In genomic region chr15:91950631-91951384, GRCh38 we compare ENCODE assay signal across 17 cellular contexts.
DNase-seq lines count a peak whose midpoint lies in the region; TF ChIP-seq lines count a peak whose summit lies in the region.
"Had no signal": no experiment of that assay in that cellular context is flagged by ENCODE, and none has a peak within 500 bp of the region (broad histone marks: within the 10 kb centered on the region; RNA-seq: fewer than 3 reads in every experiment).

No MANE protein-coding gene starts in this region.

- H3K27ac Mint-ChIP-seq in MCF 10A (ENCODE audit: low read depth, unreplicated experiment) (peak overlapping the region; percentile 79), type B pancreatic cell (peak overlapping the region; percentile 95)
- H3K27ac Mint-ChIP-seq: activated CD4-positive, alpha-beta memory T cell treated with anti-CD3 and anti-CD28 coated beads, Interleukin-2, amount 10 ng/mL, durations not matched to agents 7 days and 5 days; IgD-negative memory B cell had no signal

- no peaks in the 10 kb centered on the region for H3K27me3 Mint-ChIP-seq in MCF 10A (ENCODE audit: insufficient read depth, unreplicated experiment)
- peaks cover 4% of the 10 kb centered on the region for H3K27me3 Mint-ChIP-seq in type B pancreatic cell
- H3K27me3 Mint-ChIP-seq: activated CD4-positive, alpha-beta memory T cell treated with anti-CD3 and anti-CD28 coated beads, Interleukin-2, amount 10 ng/mL, durations not matched to agents 7 days and 5 days had no signal

- H3K4me1 ChIP-seq in breast epithelium (peaks cover 5 to 15% of the 10 kb centered on the region in 2 donors), PC-9 (replicated peaks; ENCODE audit: insufficient read depth) (peaks cover 88% of the 10 kb centered on the region), stomach (peaks cover 11 to 74% (median 29%) of the 10 kb centered on the region in 4 donors)

- TF ChIP-seq EP300 in stomach (IDR thresholded peaks at IDR 0.05), result no peak

- TF ChIP-seq CTCF in MCF 10A (IDR thresholded peaks at IDR 0.05; ENCODE audit: unreplicated experiment) (peak; percentile 12), breast epithelium (IDR thresholded peaks at IDR 0.05) (no peak), PC-9 (conservative IDR thresholded peaks at IDR 0.05) (peak; percentile 54), epithelial cell of esophagus (IDR thresholded peaks at IDR 0.05; ENCODE audit: insufficient read depth, low read depth, low read length, missing control alignments) (peak; percentile 57), type B pancreatic cell (conservative IDR thresholded peaks at IDR 0.05) (peak; percentile 46), stomach (IDR thresholded peaks at IDR 0.05) (no peak)

- CTCF ChIA-PET in MCF 10A (lab: Yijun Ruan, JAX) (interaction anchor here (0.6 to 1.4 kb wide), 4 partner anchors 10 to 973 kb away, joined by 3 to 5 read pairs (median 3); no protein-coding TSS in a partner anchor), PC-9 (lab: Charles Lee) (no interaction called here)

- H3K9me3 Mint-ChIP-seq in MCF 10A (ENCODE audit: unreplicated experiment) (no peaks in the 10 kb centered on the region), type B pancreatic cell (no peaks in the 10 kb centered on the region)
- H3K9me3 Mint-ChIP-seq: activated CD4-positive, alpha-beta memory T cell treated with anti-CD3 and anti-CD28 coated beads, Interleukin-2, amount 10 ng/mL, durations not matched to agents 7 days and 5 days; IgD-negative memory B cell had no signal

- H3K4me2 ChIP-seq in PC-9, result peak overlapping the region; percentile 80

- H3K4me3 Mint-ChIP-seq in MCF 10A (ENCODE audit: unreplicated experiment), result peak overlapping the region; percentile 4
- peak overlapping the region; percentile 3 for H3K4me3 Mint-ChIP-seq in type B pancreatic cell
- H3K4me3 Mint-ChIP-seq: activated CD4-positive, alpha-beta memory T cell treated with anti-CD3 and anti-CD28 coated beads, Interleukin-2, amount 10 ng/mL, durations not matched to agents 7 days and 5 days; IgD-negative memory B cell had no signal

- peaks cover 89% of the 10 kb centered on the region for H3K79me2 ChIP-seq in PC-9 (ENCODE audit: low read depth)

- no peak overlapping the region for H2AFZ ChIP-seq in PC-9

- no peak for TF ChIP-seq POLR2A in breast epithelium (IDR thresholded peaks at IDR 0.05)
- no peak for TF ChIP-seq POLR2A in stomach (IDR thresholded peaks at IDR 0.05)

- peaks cover 72% of the 10 kb centered on the region for H3F3A ChIP-seq in PC-9 (ENCODE audit: insufficient read depth, low read depth)

- no peaks in the 10 kb centered on the region for H4K20me1 ChIP-seq in PC-9 (ENCODE audit: insufficient read depth)

- BruUV-seq in MCF 10A (replicated peaks; lab: Mats Ljungman, UMichigan) (no TSS peak), PC-9 (replicated peaks; lab: Mats Ljungman, UMichigan) (no TSS peak)

- no peaks in the 10 kb centered on the region for H3K36me3 ChIP-seq in breast epithelium
- H3K36me3 ChIP-seq in PC-9 (ENCODE audit: low read depth), result no peaks in the 10 kb centered on the region
- H3K36me3 ChIP-seq in stomach, result no peaks in the 10 kb centered on the region
- H3K36me3 ChIP-seq: ascending aorta, uterus had no signal

- WGBS in stomach, 5 donors, result 68 to 89% (median 84%) methylated on average over 2 of the region's 2 CpGs

- H3K9me2 ChIP-seq in PC-9 (ENCODE audit: insufficient read depth), result no peaks in the 10 kb centered on the region

- no peak overlapping the region for H3K4me3 ChIP-seq in breast epithelium
- no peak overlapping the region for H3K4me3 ChIP-seq in PC-9
- H3K4me3 ChIP-seq in epithelial cell of esophagus (ENCODE audit: low read length), result no peak overlapping the region
- H3K4me3 ChIP-seq in stomach, result no peak overlapping the region
- H3K4me3 ChIP-seq: ascending aorta, uterus had no signal

- H3K4me1 Mint-ChIP-seq in MCF 10A (ENCODE audit: insufficient read depth, unreplicated experiment) (peaks cover 74% of the 10 kb centered on the region), type B pancreatic cell (ENCODE audit: unreplicated experiment) (peaks cover 45% of the 10 kb centered on the region)

- intact Hi-C loops in MCF 10A (cut with micrococcal nuclease) (no loop called here), breast epithelium (cut with DNase I; ENCODE audit: low total_unique reads) (no loop called here), PC-9 (cut with micrococcal nuclease; ENCODE audit: unreplicated experiment) (no loop called here), stomach (cut with DNase I; ENCODE audit: low total_unique reads) (no loop called here)

- POLR2A ChIA-PET in MCF 10A (lab: Yijun Ruan, JAX), result interaction anchor here (0.7 to 4.9 kb wide), 7 partner anchors 9 to 929 kb away, joined by 3 to 45 read pairs (median 5); partner anchors contain the start of gene VPS33B
- POLR2A ChIA-PET in PC-9 (lab: Charles Lee; ENCODE audit: unreplicated experiment), result no interaction called here

- DNase-seq in MCF 10A (ENCODE audit: unreplicated experiment) (peak; percentile 89), breast epithelium (ENCODE audit: low spot score in 2 of 2) (no peak), PC-9 (peak in 1 of 2 experiments; percentile 92), epithelial cell of esophagus (ENCODE audit: low read depth) (peak; percentile 92), type B pancreatic cell (ENCODE audit: extremely low spot score, unreplicated experiment) (no peak), DMS153 (lab: John Stamatoyannopoulos, UW) (no peak), stomach (no peak)
- no peak for DNase-seq in stimulated activated CD4-positive, alpha-beta T cell treated with anti-CD3 and anti-CD28 coated beads, Interleukin-2, amount 100 ng/mL, for 48 hours
- DNase-seq: activated CD4-positive, alpha-beta memory T cell treated with anti-CD3 and anti-CD28 coated beads, Interleukin-2, amount 10 ng/mL, durations not matched to agents 7 days and 5 days; activated effector memory CD4-positive, alpha-beta T cell treated with Interleukin-2 at 50 U/mL for 16 hours; H7; NCI-H526 treated with DMSO at 0.1 percent for 48 hours; stimulated activated naive CD4-positive, alpha-beta T cell; T1000; uterus had no signal

- H3K27ac ChIP-seq in breast epithelium (no peak overlapping the region), PC-9 (peak overlapping the region; percentile 100), stomach (peak overlapping the region in 1 of 5 donors; percentile 21)
- H3K27ac ChIP-seq: ascending aorta, uterus had no signal

- no peaks in the 10 kb centered on the region for H3K36me3 Mint-ChIP-seq in MCF 10A (ENCODE audit: insufficient read depth, unreplicated experiment)
- peaks cover 4% of the 10 kb centered on the region for H3K36me3 Mint-ChIP-seq in type B pancreatic cell
- H3K36me3 Mint-ChIP-seq: IgD-negative memory B cell had no signal

- H3K27me3 ChIP-seq in breast epithelium (no peaks in the 10 kb centered on the region), PC-9 (ENCODE audit: insufficient read depth, low read depth) (no peaks in the 10 kb centered on the region), stomach (no peaks in the 10 kb centered on the region)
- H3K27me3 ChIP-seq: ascending aorta, uterus had no signal

- no peaks in the 10 kb centered on the region for H3K9me3 ChIP-seq in breast epithelium
- H3K9me3 ChIP-seq in PC-9 (ENCODE audit: insufficient read depth, low read depth), result no peaks in the 10 kb centered on the region
- H3K9me3 ChIP-seq in stomach, result no peaks in the 10 kb centered on the region
- H3K9me3 ChIP-seq: ascending aorta, uterus had no signal

Comparison
In these comparisons a context has a peak if more than half of its experiments do, and no peak if none do; other contexts are left out.
1. DNase-seq: peak in MCF 10A (single experiment) and epithelial cell of esophagus (single experiment); none in breast epithelium (0 of 2), type B pancreatic cell (single experiment), DMS153 (single experiment), stomach (single experiment) and stimulated activated CD4-positive, alpha-beta T cell treated with anti-CD3 and anti-CD28 coated beads, Interleukin-2, amount 100 ng/mL, for 48 hours (0 of 2).
2. CTCF ChIP-seq: peak in MCF 10A (single experiment), PC-9 (single experiment), epithelial cell of esophagus (single experiment) and type B pancreatic cell (single experiment); none in breast epithelium (0 of 3) and stomach (0 of 7).